11 cellular contexts compared by ENCODE assay signal in genomic region chr12:65918057-65918456, GRCh38.
DNase-seq lines count a peak whose midpoint lies in the region; ATAC-seq and TF ChIP-seq lines count a peak whose summit lies in the region.
"Had no signal": no experiment of that assay in that cellular context is flagged by ENCODE, and none has a peak within 500 bp of the region (broad histone marks: within the 10 kb centered on the region; RNA-seq: fewer than 3 reads in every experiment).

No MANE protein-coding gene starts in this region.

- 0 out of 2 replicates have a peak overlapping the region, but pooled peaks have one; percentile 14 for H3K27ac ChIP-seq in HL-60 (replicated peaks)
- H3K27ac ChIP-seq in ectodermal cell (ENCODE audit: insufficient read depth, low read depth, low read length, poor library complexity, severe bottlenecking) = peak overlapping the region; percentile 16
- H3K27ac ChIP-seq: WERI-Rb-1 had no signal

- WGBS in ectodermal cell, 2 experiments = 91 to 92% methylated on average over 3 of the region's 3 CpGs

- peaks cover 3% of the 10 kb centered on the region for H3K36me3 ChIP-seq in ectodermal cell (ENCODE audit: control insufficient read depth, insufficient read depth, low read length)
- H3K36me3 ChIP-seq: WERI-Rb-1 had no signal

- no peaks in the 10 kb centered on the region for H3K9me3 ChIP-seq in ectodermal cell (ENCODE audit: control insufficient read depth, low read length)

- no peaks in the 10 kb centered on the region for H3K4me1 ChIP-seq in ectodermal cell (ENCODE audit: control insufficient read depth, insufficient read depth, low read length)

- no peak for TF ChIP-seq CTCF in HL-60 (IDR thresholded peaks at IDR 0.05; ENCODE audit: insufficient read depth, low read length)

- H3K4me3 ChIP-seq in HL-60 (replicated peaks; ENCODE audit: insufficient read depth, low read length) (no peak overlapping the region), ectodermal cell (ENCODE audit: insufficient read depth, low read depth, low read length) (no peak overlapping the region)

- H3K27me3 ChIP-seq in HL-60 (ENCODE audit: insufficient read depth, poor library complexity, severe bottlenecking) (no peaks in the 10 kb centered on the region), ectodermal cell (ENCODE audit: control insufficient read depth, insufficient read depth, low read length, poor library complexity, severe bottlenecking) (no peaks in the 10 kb centered on the region)

- ATAC-seq in GM18499 (IDR thresholded peaks at IDR 0.05; ENCODE audit: insufficient read depth, unreplicated experiment) (peak; percentile 69), GM21381 (IDR thresholded peaks at IDR 0.05; ENCODE audit: unreplicated experiment) (peak; percentile 62), HG02938 (IDR thresholded peaks at IDR 0.05; ENCODE audit: unreplicated experiment) (no peak), HG02759 (IDR thresholded peaks at IDR 0.05; ENCODE audit: unreplicated experiment) (no peak), HG03571 (IDR thresholded peaks at IDR 0.05; ENCODE audit: unreplicated experiment) (no peak)
- ATAC-seq: activated T-cell treated with anti-CD3 and anti-CD28 coated beads, Interleukin-2, amount 50 U/mL, for 4 hours had no signal

- no peak for DNase-seq in HL-60 (ENCODE audit: low read depth in 1 of 2, low spot score in 1 of 2)
- no peak for DNase-seq in effector CD8-positive, alpha-beta T cell (lab: John Stamatoyannopoulos, UW)
- DNase-seq: activated T-cell treated with anti-CD3 and anti-CD28 coated beads, Interleukin-2, amount 50 U/mL, for 4 hours; stimulated activated CD4-positive, alpha-beta T cell treated with anti-CD3 and anti-CD28 coated beads, Interleukin-4, amount 100 ng/mL, for 1 hour; WERI-Rb-1 had no signal

Comparison
In these comparisons a context has a peak if more than half of its experiments do, and no peak if none do; other contexts are left out.
1. ATAC-seq: peak in GM18499 (single experiment) and GM21381 (single experiment); none in HG02938 (single experiment), HG02759 (single experiment) and HG03571 (single experiment).